Comparison of ENCODE assay signal across 29 cellular contexts in the genomic region with DNA sequence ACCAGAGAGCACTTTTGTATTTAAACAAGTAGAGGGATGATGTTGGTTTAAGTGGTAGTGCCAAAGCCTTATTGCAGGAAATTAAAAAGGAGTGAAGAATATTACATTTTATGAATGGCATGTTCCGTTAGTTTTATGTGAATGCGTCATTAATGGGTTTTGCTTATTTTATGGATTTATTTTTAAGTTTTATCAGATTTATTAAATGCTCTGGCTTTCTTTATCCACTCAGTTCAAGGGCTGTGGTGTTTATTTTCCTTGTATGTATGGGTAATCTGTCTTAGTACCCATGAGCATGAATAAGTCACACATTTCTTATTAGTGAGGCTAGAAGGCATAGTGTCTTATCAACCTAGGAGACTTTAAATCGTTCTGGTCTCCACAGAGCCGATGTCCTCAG. TPM values are rescaled to one million over a fixed set of nuclear protein-coding genes. Genes with fewer than 3 reads are reported as not detected.
A peak's percentile ranks its signal among the peaks of the same experiment; 100 is the strongest.
DNase-seq lines count a peak whose midpoint lies in the region; ATAC-seq and TF ChIP-seq lines count a peak whose summit lies in the region.
"Had no signal": no experiment of that assay in that cellular context is flagged by ENCODE, and none has a peak within 500 bp of the region (broad histone marks: within the 10 kb centered on the region; RNA-seq: fewer than 3 reads in every experiment).

No MANE protein-coding gene starts in this region.

- H3K9ac ChIP-seq in GM23248 = no peak overlapping the region; the same call in 1 of the 2 replicates
- H3K9ac ChIP-seq: BLaER1 had no signal

- H4K20me1 ChIP-seq in GM23248 (ENCODE audit: insufficient read depth) = 0 out of 2 replicates have a peak, but pooled peaks cover 9% of the 10 kb centered on the region

- no peak for TF ChIP-seq POLR2A in esophagus muscularis mucosa (IDR thresholded peaks at IDR 0.05; ENCODE audit: low read depth)

- H3K9me2 ChIP-seq in GM23248 (ENCODE audit: insufficient read depth) = no peaks in the 10 kb centered on the region

- DNase-seq in CD4-positive, alpha-beta T cell = no peak
- DNase-seq in GM23248 (no peak), esophagus muscularis mucosa (ENCODE audit: extremely low spot score) (no peak), substantia nigra (lab: John Stamatoyannopoulos, UW) (no peak)
- DNase-seq in stimulated activated effector memory CD8-positive, alpha-beta T cell treated with anti-CD3 and anti-CD28 coated beads, Interleukin-12 subunit alpha, Interleukin-12 subunit beta, amount 100 ng/mL, for 72 hours (ENCODE audit: low spot score in 2 of 2) = no peak
- DNase-seq in stimulated activated naive CD4-positive, alpha-beta T cell treated with Interleukin-2 at 50 U/mL for 16 hours (lab: John Stamatoyannopoulos, UW) = no peak
- DNase-seq in activated T-helper 2 cell treated with anti-CD3 and anti-CD28 coated beads, Interferon-gamma antibody, Interleukin-2, Interleukin-4, amounts not matched to agents 10 μg/mL and 5 μg/mL and 100 μg/mL, durations not matched to agents 14 hours and 24 hours and 36 hours (ENCODE audit: low spot score) = no peak
- DNase-seq: activated CD4-positive, alpha-beta T cell treated with anti-CD3 and anti-CD28 coated beads for 36 hours; activated CD8-positive, alpha-beta memory T cell treated with anti-CD3 and anti-CD28 coated beads for 24 hours; activated naive CD4-positive, alpha-beta T cell treated with anti-CD3 and anti-CD28 coated beads, Interleukin-2, amount 50 U/mL, for 16 hours; activated T-cell treated with anti-CD3 and anti-CD28 coated beads, Interleukin-2, amount 50 U/mL, for 24 hours; DMS79 treated with DMSO at 0.1 percent for 48 hours; hypothalamus; immature natural killer cell; Kasumi-1; left colon; NCI-H446 treated with DMSO at 0.1 percent for 48 hours; nucleus accumbens; psoas muscle; RPMI8226 had no signal

- H2AFZ ChIP-seq in GM23248 = no peak overlapping the region

- TF ChIP-seq EP300 in esophagus muscularis mucosa (IDR thresholded peaks at IDR 0.05) = no peak

- WGBS in GM23248 (ENCODE audit: low coverage in 1 of 2, low lambda C conversion rate in 2 of 2, missing lambda C conversion rate in 2 of 2), 2 experiments = 22 to 25% methylated on average over 4 of the region's 4 CpGs
- 52% methylated on average over 4 of the region's 4 CpGs for WGBS in esophagus muscularis mucosa

- no peak overlapping the region for H3K27ac ChIP-seq in CD4-positive, alpha-beta T cell (ENCODE audit: low read depth, low read length)
- H3K27ac ChIP-seq in GM23248 (0 out of 2 replicates have a peak overlapping the region, but pooled peaks have one; percentile 3), esophagus muscularis mucosa (replicated peaks in 1 of 4) (peak overlapping the region; percentile 50 to 96 (median 84)), substantia nigra (ENCODE audit: low read depth, low read length, poor library complexity, severe bottlenecking) (no peak overlapping the region)
- H3K27ac ChIP-seq: BLaER1, HL-60, psoas muscle, SJSA1, tibial nerve had no signal

- no peak for TF ChIP-seq CTCF in CD4-positive, alpha-beta T cell (IDR thresholded peaks at IDR 0.05)
- TF ChIP-seq CTCF in esophagus muscularis mucosa (IDR thresholded peaks at IDR 0.05) = no peak

- peaks cover 100% of the 10 kb centered on the region for H3K79me2 ChIP-seq in GM23248 (ENCODE audit: insufficient read depth)

- H3K27me3 Mint-ChIP-seq in CD4-positive, alpha-beta T cell = no peaks in the 10 kb centered on the region
- no peaks in the 10 kb centered on the region for H3K27me3 Mint-ChIP-seq in activated T-helper 2 cell treated with anti-CD3 and anti-CD28 coated beads, Interferon-gamma antibody, Interleukin-2, Interleukin-4, amounts not matched to agents 10 μg/mL and 5 μg/mL and 100 μg/mL, durations not matched to agents 14 hours and 24 hours and 36 hours (ENCODE audit: low read depth)
- H3K27me3 Mint-ChIP-seq: activated CD4-positive, alpha-beta T cell treated with anti-CD3 and anti-CD28 coated beads for 36 hours; activated T-cell treated with anti-CD3 and anti-CD28 coated beads, Interleukin-2, amount 50 U/mL, for 24 hours; dendritic cell treated with granulocyte-macrophage colony-stimulating factor and Interleukin-4, amounts not matched to agents 40 ng/mL and 50 ng/mL, for 4 days; memory B cell; stimulated activated naive CD8-positive, alpha-beta T cell treated with anti-CD3 and anti-CD28 coated beads, Interleukin-15, Interleukin-2, amounts not matched to agents 100 ng/mL and 50 ng/mL, for 24 hours had no signal

- no peaks in the 10 kb centered on the region for H3K9me3 ChIP-seq in CD4-positive, alpha-beta T cell (ENCODE audit: control insufficient read depth, low read length)
- no peaks in the 10 kb centered on the region for H3K9me3 ChIP-seq in GM23248 (ENCODE audit: low read depth)
- H3K9me3 ChIP-seq in esophagus muscularis mucosa = no peaks in the 10 kb centered on the region
- H3K9me3 ChIP-seq: BLaER1, HAP-1, psoas muscle, SJSA1, tibial nerve had no signal

- ATAC-seq in CD4-positive, alpha-beta T cell (ENCODE audit: poor library complexity) = no peak
- no peak for ATAC-seq in stimulated activated effector memory CD8-positive, alpha-beta T cell treated with anti-CD3 and anti-CD28 coated beads, Interleukin-12 subunit alpha, Interleukin-12 subunit beta, amount 100 ng/mL, for 72 hours
- ATAC-seq: activated CD4-positive, alpha-beta T cell treated with anti-CD3 and anti-CD28 coated beads for 36 hours; left colon; psoas muscle had no signal

- peaks cover 64% of the 10 kb centered on the region for H3K36me3 Mint-ChIP-seq in CD4-positive, alpha-beta T cell (ENCODE audit: low read depth)
- H3K36me3 Mint-ChIP-seq in stimulated activated effector memory CD8-positive, alpha-beta T cell treated with anti-CD3 and anti-CD28 coated beads, Interleukin-12 subunit alpha, Interleukin-12 subunit beta, amount 100 ng/mL, for 72 hours = peaks cover 37% of the 10 kb centered on the region
- H3K36me3 Mint-ChIP-seq in activated T-helper 2 cell treated with anti-CD3 and anti-CD28 coated beads, Interferon-gamma antibody, Interleukin-2, Interleukin-4, amounts not matched to agents 10 μg/mL and 5 μg/mL and 100 μg/mL, durations not matched to agents 14 hours and 24 hours and 36 hours (ENCODE audit: low read depth) = peaks cover 62% of the 10 kb centered on the region

- intact Hi-C loops in CD4-positive, alpha-beta T cell (cut with DNase I, micrococcal nuclease) = no loop called here
- intact Hi-C loops in esophagus muscularis mucosa (cut with DNase I) = no loop called here
- intact Hi-C loops in activated T-helper 2 cell treated with anti-CD3 and anti-CD28 coated beads, Interferon-gamma antibody, Interleukin-2, Interleukin-4, amounts not matched to agents 10 μg/mL and 5 μg/mL and 100 μg/mL, durations not matched to agents 14 hours and 24 hours and 36 hours (cut with micrococcal nuclease) = no loop called here

- H3K4me1 Mint-ChIP-seq in CD4-positive, alpha-beta T cell (ENCODE audit: low read depth) = peaks cover 89% of the 10 kb centered on the region
- peaks cover 60% of the 10 kb centered on the region for H3K4me1 Mint-ChIP-seq in stimulated activated effector memory CD8-positive, alpha-beta T cell treated with anti-CD3 and anti-CD28 coated beads, Interleukin-12 subunit alpha, Interleukin-12 subunit beta, amount 100 ng/mL, for 72 hours
- peaks cover 60% of the 10 kb centered on the region for H3K4me1 Mint-ChIP-seq in activated T-helper 2 cell treated with anti-CD3 and anti-CD28 coated beads, Interferon-gamma antibody, Interleukin-2, Interleukin-4, amounts not matched to agents 10 μg/mL and 5 μg/mL and 100 μg/mL, durations not matched to agents 14 hours and 24 hours and 36 hours (ENCODE audit: low read depth)

- H3K4me3 Mint-ChIP-seq in CD4-positive, alpha-beta T cell = no peak overlapping the region
- H3K4me3 Mint-ChIP-seq in stimulated activated effector memory CD8-positive, alpha-beta T cell treated with anti-CD3 and anti-CD28 coated beads, Interleukin-12 subunit alpha, Interleukin-12 subunit beta, amount 100 ng/mL, for 72 hours = no peak overlapping the region
- no peak overlapping the region for H3K4me3 Mint-ChIP-seq in activated T-helper 2 cell treated with anti-CD3 and anti-CD28 coated beads, Interferon-gamma antibody, Interleukin-2, Interleukin-4, amounts not matched to agents 10 μg/mL and 5 μg/mL and 100 μg/mL, durations not matched to agents 14 hours and 24 hours and 36 hours (ENCODE audit: low read depth)
- H3K4me3 Mint-ChIP-seq: activated CD4-positive, alpha-beta T cell treated with anti-CD3 and anti-CD28 coated beads for 36 hours; dendritic cell treated with granulocyte-macrophage colony-stimulating factor and Interleukin-4, amounts not matched to agents 40 ng/mL and 50 ng/mL, for 4 days; immature natural killer cell; memory B cell; T-helper 1 cell treated with Interleukin-12 subunit alpha and Interleukin-12 subunit beta and Interleukin-4 antibody, amounts not matched to agents 30 μg/mL and 1 μg/mL, for 36 hours had no signal

- H3F3A ChIP-seq in GM23248 (ENCODE audit: insufficient read depth) = peaks cover 10% of the 10 kb centered on the region

- H3K4me3 ChIP-seq in GM23248 = no peak overlapping the region
- no peak overlapping the region for H3K4me3 ChIP-seq in esophagus muscularis mucosa
- H3K4me3 ChIP-seq: BLaER1, HAP-1, psoas muscle, SJSA1, tibial nerve had no signal

- no peak overlapping the region for H3K4me2 ChIP-seq in GM23248 (ENCODE audit: unreplicated experiment)
- H3K4me2 ChIP-seq: BLaER1 had no signal

- H3K4me1 ChIP-seq in GM23248 (ENCODE audit: insufficient read depth) (peaks cover 30% of the 10 kb centered on the region; the same call in 1 of the 2 replicates), esophagus muscularis mucosa (peaks cover 53 to 100% (median 97%) of the 10 kb centered on the region in 4 donors)

- H3K9me3 Mint-ChIP-seq in CD4-positive, alpha-beta T cell = no peaks in the 10 kb centered on the region
- H3K9me3 Mint-ChIP-seq in stimulated activated effector memory CD8-positive, alpha-beta T cell treated with anti-CD3 and anti-CD28 coated beads, Interleukin-12 subunit alpha, Interleukin-12 subunit beta, amount 100 ng/mL, for 72 hours = no peaks in the 10 kb centered on the region
- H3K9me3 Mint-ChIP-seq in activated T-helper 2 cell treated with anti-CD3 and anti-CD28 coated beads, Interferon-gamma antibody, Interleukin-2, Interleukin-4, amounts not matched to agents 10 μg/mL and 5 μg/mL and 100 μg/mL, durations not matched to agents 14 hours and 24 hours and 36 hours = no peaks in the 10 kb centered on the region
- H3K9me3 Mint-ChIP-seq: activated T-cell treated with anti-CD3 and anti-CD28 coated beads, Interleukin-2, amount 50 U/mL, for 24 hours; dendritic cell treated with granulocyte-macrophage colony-stimulating factor and Interleukin-4, amounts not matched to agents 40 ng/mL and 50 ng/mL, for 4 days; immature natural killer cell; memory B cell; stimulated activated naive CD8-positive, alpha-beta T cell treated with anti-CD3 and anti-CD28 coated beads, Interleukin-15, Interleukin-2, amounts not matched to agents 100 ng/mL and 50 ng/mL, for 24 hours; T-helper 1 cell treated with Interleukin-12 subunit alpha and Interleukin-12 subunit beta and Interleukin-4 antibody, amounts not matched to agents 30 μg/mL and 1 μg/mL, for 36 hours had no signal

- in situ Hi-C loops in GM23248 (cut with MboI) = no loop called here

- H3K27me3 ChIP-seq in CD4-positive, alpha-beta T cell (ENCODE audit: control insufficient read depth, insufficient read depth, low read length) = no peaks in the 10 kb centered on the region
- H3K27me3 ChIP-seq in GM23248 (replicated peaks; ENCODE audit: insufficient read depth) (no peaks in the 10 kb centered on the region), esophagus muscularis mucosa (no peaks in the 10 kb centered on the region)
- H3K27me3 ChIP-seq: BLaER1, SJSA1, tibial nerve had no signal

- no peaks in the 10 kb centered on the region for H3K36me3 ChIP-seq in GM23248 (ENCODE audit: low read depth)
- no peaks in the 10 kb centered on the region for H3K36me3 ChIP-seq in esophagus muscularis mucosa
- H3K36me3 ChIP-seq: tibial nerve had no signal

- peak overlapping the region; percentile 100 for H3K27ac Mint-ChIP-seq in CD4-positive, alpha-beta T cell
- H3K27ac Mint-ChIP-seq in stimulated activated effector memory CD8-positive, alpha-beta T cell treated with anti-CD3 and anti-CD28 coated beads, Interleukin-12 subunit alpha, Interleukin-12 subunit beta, amount 100 ng/mL, for 72 hours = peak overlapping the region; percentile 8
- no peak overlapping the region for H3K27ac Mint-ChIP-seq in activated T-helper 2 cell treated with anti-CD3 and anti-CD28 coated beads, Interferon-gamma antibody, Interleukin-2, Interleukin-4, amounts not matched to agents 10 μg/mL and 5 μg/mL and 100 μg/mL, durations not matched to agents 14 hours and 24 hours and 36 hours
- H3K27ac Mint-ChIP-seq: dendritic cell treated with granulocyte-macrophage colony-stimulating factor and Interleukin-4, amounts not matched to agents 40 ng/mL and 50 ng/mL, for 4 days; memory B cell had no signal

- POLR2A ChIA-PET in CD4-positive, alpha-beta T cell (lab: Charles Lee) = no interaction called here

- CTCF ChIA-PET in CD4-positive, alpha-beta T cell (lab: Charles Lee) = no interaction called here

RNA-seq across cellular contexts. Expression of a gene that starts 41.6 kb away (rescaled TPM):
- total RNA-seq in CD4-positive, alpha-beta T cell = 10 to 100 TPM; 26.4 to 29.7 TPM
- total RNA-seq in GM23248 (2014; rRNA removed; shearing (Covaris generic)) = 201 and 290 TPM in 2 replicates
- 239 and 259 TPM in 2 replicates for polyA plus RNA-seq in GM23248 (2016; fragmentation: Nextera tagmentation; extraction: Ambion mirVana)
- 100 to 1,000 TPM; 194 to 469 (median 307) TPM for total RNA-seq in esophagus muscularis mucosa
- total RNA-seq in activated T-helper 2 cell treated with anti-CD3 and anti-CD28 coated beads, Interferon-gamma antibody, Interleukin-2, Interleukin-4, amounts not matched to agents 10 μg/mL and 5 μg/mL and 100 μg/mL, durations not matched to agents 14 hours and 24 hours and 36 hours = 51.6 and 55.7 TPM in 2 replicates

Comparison
In these comparisons a context has a peak if more than half of its experiments do, and no peak if none do; other contexts are left out.
1. H3K27ac ChIP-seq: peak in GM23248 (single experiment) and esophagus muscularis mucosa (4 of 4); none in CD4-positive, alpha-beta T cell (single experiment) and substantia nigra (single experiment).